In genomic region chr5:56264417-56265025, GRCh38 we compare ENCODE assay signal across 7 cellular contexts. TPM values are rescaled to one million over a fixed set of nuclear protein-coding genes. Genes with fewer than 3 reads are reported as not detected.
DNase-seq lines count a peak whose midpoint lies in the region; ATAC-seq, FAIRE-seq and TF ChIP-seq lines count a peak whose summit lies in the region.

No MANE protein-coding gene starts in this region.

- H3K36me3 Mint-ChIP-seq in naive thymus-derived CD4-positive, alpha-beta T cell: no peaks in the 10 kb centered on the region

- no peaks in the 10 kb centered on the region for H3K4me1 ChIP-seq in naive thymus-derived CD4-positive, alpha-beta T cell (ENCODE audit: control insufficient read depth in 2 of 2, insufficient read depth in 2 of 2, low read length in 2 of 2)

- H3K4me1 Mint-ChIP-seq in naive thymus-derived CD4-positive, alpha-beta T cell: peaks cover 2 to 4% (median 3%) of the 10 kb centered on the region in 7 donors

- H3K4me3 Mint-ChIP-seq in naive thymus-derived CD4-positive, alpha-beta T cell: no peak overlapping the region

- H3K9me3 Mint-ChIP-seq in naive thymus-derived CD4-positive, alpha-beta T cell: no peaks in the 10 kb centered on the region

- H3K27ac ChIP-seq in naive thymus-derived CD4-positive, alpha-beta T cell (ENCODE audit: low read depth, low read length): no peak overlapping the region

- H3K27ac Mint-ChIP-seq in naive thymus-derived CD4-positive, alpha-beta T cell: no peak overlapping the region

- H3K27me3 ChIP-seq in naive thymus-derived CD4-positive, alpha-beta T cell (ENCODE audit: control insufficient read depth in 2 of 2, insufficient read depth in 2 of 2, low read length in 2 of 2): no peaks in the 10 kb centered on the region

- FAIRE-seq in D721Med (lab: Jason Lieb, UNC): no peak

- DNase-seq in D721Med (ENCODE audit: insufficient read length, low spot score) (no peak), HCEC 1CT (peak; percentile 77), RKO (ENCODE audit: low spot score) (peak; percentile 80), epithelial cell of esophagus (ENCODE audit: low read depth) (peak; percentile 72)
- DNase-seq in naive thymus-derived CD4-positive, alpha-beta T cell: peak in 3 of 9 donors; percentile 7 to 24 (median 9)

- POLR2A ChIA-PET in naive thymus-derived CD4-positive, alpha-beta T cell (lab: Charles Lee): no interaction called here

- H3K4me3 ChIP-seq in epithelial cell of esophagus (ENCODE audit: low read length): no peak overlapping the region
- H3K4me3 ChIP-seq in naive thymus-derived CD4-positive, alpha-beta T cell (ENCODE audit: low read length): no peak overlapping the region

- CTCF ChIA-PET in naive thymus-derived CD4-positive, alpha-beta T cell (lab: Charles Lee): interaction anchor here (0.6 to 2.5 kb wide), 8 partner anchors 11 to 591 kb away, joined by 3 to 12 read pairs (median 4); no protein-coding TSS in a partner anchor

- no peaks in the 10 kb centered on the region for H3K36me3 ChIP-seq in naive thymus-derived CD4-positive, alpha-beta T cell (ENCODE audit: control insufficient read depth in 2 of 3, insufficient read depth in 3 of 3, low read length in 3 of 3)

- no peaks in the 10 kb centered on the region for H3K9me3 ChIP-seq in naive thymus-derived CD4-positive, alpha-beta T cell (ENCODE audit: control insufficient read depth in 2 of 3, low read length in 3 of 3)

- intact Hi-C loops in naive thymus-derived CD4-positive, alpha-beta T cell (cut with micrococcal nuclease): no loop called here

- TF ChIP-seq CTCF in D721Med (IDR thresholded peaks at IDR 0.05; ENCODE audit: insufficient read depth, missing control alignments) (peak; percentile 65), epithelial cell of esophagus (IDR thresholded peaks at IDR 0.05; ENCODE audit: insufficient read depth, low read depth, low read length, missing control alignments) (peak; percentile 92)

- peaks cover 0 to 19% (median 0%) of the 10 kb centered on the region in 5 donors for H3K27me3 Mint-ChIP-seq in naive thymus-derived CD4-positive, alpha-beta T cell

- peak; percentile 54 for ATAC-seq in naive thymus-derived CD4-positive, alpha-beta T cell
- ATAC-seq in HG02759 (IDR thresholded peaks at IDR 0.05; ENCODE audit: unreplicated experiment) (no peak), GM19455 (IDR thresholded peaks at IDR 0.05; ENCODE audit: unreplicated experiment) (no peak)

RNA-seq across cellular contexts. Expression of gene ANKRD55, which starts 31.4 kb away (rescaled TPM):
- 10 to 100 TPM in 4 of 5 experiments, 1 to 10 TPM in 1; 7.1 to 26.4 (median 23.8) TPM for total RNA-seq in naive thymus-derived CD4-positive, alpha-beta T cell
- 10 to 100 TPM; 48.2 to 89.7 TPM for polyA plus RNA-seq in naive thymus-derived CD4-positive, alpha-beta T cell
